ENCODE assay signal across 8 cellular contexts in the genomic region with DNA sequence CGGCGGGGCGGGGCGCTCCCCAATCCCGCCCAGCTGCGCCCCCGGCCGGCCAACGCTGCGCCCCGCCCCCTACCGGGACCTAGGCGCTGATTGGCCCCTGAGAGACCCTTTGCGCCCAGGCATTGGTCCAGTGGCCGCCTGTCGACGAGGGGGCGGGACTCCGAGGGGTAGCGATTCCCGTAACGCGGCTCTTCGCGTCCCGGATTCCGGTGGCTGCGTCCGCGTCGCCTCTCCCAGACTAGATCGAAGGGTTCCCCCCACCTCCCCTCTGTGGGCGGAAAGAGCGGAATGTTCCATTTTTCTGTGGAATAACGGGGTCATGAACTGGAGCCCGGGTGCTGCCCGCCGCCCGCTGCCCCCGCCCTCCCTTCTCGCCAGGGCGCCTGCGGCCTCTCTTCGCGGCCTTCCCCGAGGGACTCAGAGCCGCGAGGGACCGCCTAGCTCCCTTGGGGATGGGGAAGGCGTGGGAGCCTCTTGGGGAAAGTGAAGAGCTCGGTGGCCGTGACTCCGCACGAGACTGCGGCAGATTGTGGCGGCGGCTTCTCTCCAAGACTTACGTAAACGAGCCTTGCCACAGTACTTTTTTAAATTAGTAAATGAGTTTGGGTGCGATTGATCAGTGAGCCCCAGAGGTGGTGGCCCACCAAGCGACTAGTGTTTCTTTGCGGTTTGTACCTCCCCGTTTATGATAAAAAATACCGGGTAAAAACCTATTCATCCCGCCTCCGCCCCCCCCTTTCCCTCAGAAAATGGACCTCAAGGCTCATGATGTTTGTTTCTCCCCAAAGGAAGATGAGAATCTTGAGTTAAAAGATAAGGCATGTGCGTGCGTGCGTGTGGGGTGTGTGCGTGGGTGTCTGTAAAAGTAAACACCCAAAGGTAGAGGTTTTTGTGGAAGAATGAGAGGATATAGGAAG. TPM values are rescaled to one million over a fixed set of nuclear protein-coding genes. Genes with fewer than 3 reads are reported as not detected.
DNase-seq lines count a peak whose midpoint lies in the region; ATAC-seq and TF ChIP-seq lines count a peak whose summit lies in the region.

No MANE protein-coding gene starts in this region.

- TF ChIP-seq CTCF in endodermal cell (conservative IDR thresholded peaks at IDR 0.05) = peak; percentile 41

- peak; percentile 95 for DNase-seq in Caki2 (ENCODE audit: low read depth)
- DNase-seq in NOMO-1 treated with dmso at 0.1 percent for 144 hours (lab: John Stamatoyannopoulos, UW; ENCODE audit: unreplicated experiment) = peak; percentile 94
- DNase-seq in activated CD8-positive, alpha-beta memory T cell treated with anti-CD3 and anti-CD28 coated beads, Interleukin-2, amount 50 U/mL, for 24 hours (ENCODE audit: extremely low read depth) = peak; percentile 89
- peak; percentile 98 for DNase-seq in endodermal cell
- DNase-seq in stimulated activated CD8-positive, alpha-beta memory T cell treated with anti-CD3 and anti-CD28 coated beads, Interleukin-15, amount 100 ng/mL, for 4 hours (ENCODE audit: low read depth in 2 of 2) = peak; percentile 90

- H3K4me1 Mint-ChIP-seq in endodermal cell = peaks cover 24% of the 10 kb centered on the region

- no peaks in the 10 kb centered on the region for H3K27me3 Mint-ChIP-seq in endodermal cell (ENCODE audit: insufficient read depth)

- peaks cover 4% of the 10 kb centered on the region for H3K36me3 Mint-ChIP-seq in endodermal cell (ENCODE audit: low read depth)

- H3K9ac ChIP-seq in HUES48 (ENCODE audit: low read depth, low read length) (peak overlapping the region; percentile 70), endodermal cell (ENCODE audit: extremely low read depth, low read length, poor library complexity, severe bottlenecking) (peak overlapping the region; percentile 90)

- WGBS in endodermal cell (ENCODE audit: insufficient coverage in 1 of 2, insufficient read length in 1 of 2), 2 experiments = 0 to 1% methylated on average over 17 to 69 of the region's 70 CpGs
- WGBS in mesodermal cell (ENCODE audit: insufficient coverage in 2 of 2), 2 experiments = 0 to 1% methylated on average over 32 to 45 of the region's 70 CpGs

- H3K4me1 ChIP-seq in HUES48 (ENCODE audit: control insufficient read depth, insufficient read depth, low read length) = peaks cover 13% of the 10 kb centered on the region; the same call in 1 of the 2 replicates
- no peaks in the 10 kb centered on the region for H3K4me1 ChIP-seq in endodermal cell (ENCODE audit: control insufficient read depth, insufficient read depth, low read length)
- H3K4me1 ChIP-seq in mesodermal cell (ENCODE audit: control insufficient read depth, insufficient read depth, low read length, poor library complexity, severe bottlenecking) = peaks cover 5% of the 10 kb centered on the region

- peak overlapping the region; percentile 90 for H3K27ac ChIP-seq in HUES48 (ENCODE audit: low read depth, low read length)
- peak overlapping the region; percentile 88 for H3K27ac ChIP-seq in endodermal cell (ENCODE audit: low read depth, low read length)
- H3K27ac ChIP-seq in mesodermal cell (ENCODE audit: low read depth, low read length, severe bottlenecking) = peak overlapping the region; percentile 98

- no peaks in the 10 kb centered on the region for H3K9me3 Mint-ChIP-seq in endodermal cell

- in situ Hi-C loops in Caki2 (cut with HindIII; ENCODE audit: low pct_unique_long_range_greater_than_20kb, low sequenced_read_pairs) = no loop called here

- H3K4me3 ChIP-seq in HUES48 (ENCODE audit: low read depth, low read length) = peak overlapping the region; percentile 86
- peak overlapping the region; percentile 100 for H3K4me3 ChIP-seq in endodermal cell (ENCODE audit: low read length)
- peak overlapping the region; percentile 86 for H3K4me3 ChIP-seq in mesodermal cell (ENCODE audit: extremely low read depth, insufficient read depth, low read length, poor library complexity, severe bottlenecking)

- H3K27me3 ChIP-seq in HUES48 (ENCODE audit: control insufficient read depth, insufficient read depth, low read length) = no peaks in the 10 kb centered on the region
- H3K27me3 ChIP-seq in endodermal cell (ENCODE audit: control insufficient read depth, insufficient read depth, low read length, poor library complexity, severe bottlenecking) = no peaks in the 10 kb centered on the region

- peak overlapping the region; percentile 85 for H3K4me3 Mint-ChIP-seq in endodermal cell

- H3K27ac Mint-ChIP-seq in endodermal cell = peak overlapping the region; percentile 88

- H3K9me3 ChIP-seq in HUES48 (ENCODE audit: control insufficient read depth, insufficient read depth, low read length) (no peaks in the 10 kb centered on the region), endodermal cell (ENCODE audit: control insufficient read depth, low read length) (no peaks in the 10 kb centered on the region), mesodermal cell (ENCODE audit: control insufficient read depth, low read length) (no peaks in the 10 kb centered on the region)

- H3K36me3 ChIP-seq in HUES48 (ENCODE audit: control insufficient read depth, insufficient read depth, low read length) (no peaks in the 10 kb centered on the region), endodermal cell (ENCODE audit: control insufficient read depth, insufficient read depth, low read length) (peaks cover 10% of the 10 kb centered on the region), mesodermal cell (ENCODE audit: control insufficient read depth, insufficient read depth, low read length) (peaks cover 16% of the 10 kb centered on the region)

- peak; percentile 92 for ATAC-seq in GM21423 (IDR thresholded peaks at IDR 0.05; ENCODE audit: unreplicated experiment)

RNA-seq across cellular contexts. Expression of a gene that starts 0.5 kb away (rescaled TPM):
- total RNA-seq in Caki2 (2014; rRNA removed; shearing (Covaris generic); ENCODE audit: low replicate concordance) = 33.3 and 65.9 TPM in 2 replicates
- 10 to 100 TPM; 26.3 to 30.4 TPM for total RNA-seq in endodermal cell
- 31.8 TPM for polyA plus RNA-seq in endodermal cell (2013, experiment 1 of 2)
- 34.3 TPM for polyA plus RNA-seq in endodermal cell (2013, experiment 2 of 2)
- 142 TPM for polyA plus RNA-seq in mesodermal cell (2013, experiment 1 of 2)
- polyA plus RNA-seq in mesodermal cell (2013, experiment 2 of 2) = 179 TPM

Comparison
In these comparisons a context has a peak if more than half of its experiments do, and no peak if none do; other contexts are left out.
1. Peak in every context shown above with its lines: DNase-seq, ATAC-seq, H3K4me3 ChIP-seq and H3K27ac ChIP-seq.